In genomic region chr1:40411294-40411693, GRCh38 we compare ENCODE assay signal across 15 cellular contexts.
"Had no signal": no experiment of that assay in that cellular context is flagged by ENCODE, and none has a peak within 500 bp of the region (broad histone marks: within the 10 kb centered on the region; RNA-seq: fewer than 3 reads in every experiment).

No MANE protein-coding gene starts in this region.

- H3K27ac Mint-ChIP-seq: activated CD4-positive, alpha-beta memory T cell treated with anti-CD3 and anti-CD28 coated beads, Interleukin-2, amount 10 ng/mL, durations not matched to agents 7 days and 5 days; activated naive CD4-positive, alpha-beta T cell treated with anti-CD3 and anti-CD28 coated beads, Interleukin-2, amount 10 ng/mL, durations not matched to agents 7 days and 5 days; endodermal cell; stimulated activated naive CD8-positive, alpha-beta T cell treated with anti-CD3 and anti-CD28 coated beads, Interleukin-15, Interleukin-2, amounts not matched to agents 100 ng/mL and 50 ng/mL, for 24 hours had no signal

- H3K27me3 Mint-ChIP-seq: activated CD4-positive, alpha-beta memory T cell treated with anti-CD3 and anti-CD28 coated beads, Interleukin-2, amount 10 ng/mL, durations not matched to agents 7 days and 5 days; activated naive CD4-positive, alpha-beta T cell treated with anti-CD3 and anti-CD28 coated beads, Interleukin-2, amount 10 ng/mL, durations not matched to agents 7 days and 5 days; stimulated activated naive CD8-positive, alpha-beta T cell treated with anti-CD3 and anti-CD28 coated beads, Interleukin-15, Interleukin-2, amounts not matched to agents 100 ng/mL and 50 ng/mL, for 24 hours had no signal

- DNase-seq: activated CD4-positive, alpha-beta memory T cell treated with anti-CD3 and anti-CD28 coated beads, Interleukin-2, amount 10 ng/mL, durations not matched to agents 7 days and 5 days; activated CD8-positive, alpha-beta memory T cell treated with anti-CD3 and anti-CD28 coated beads, Interleukin-2, amount 50 U/mL, for 4 hours; activated naive CD4-positive, alpha-beta T cell treated with anti-CD3 and anti-CD28 coated beads, Interleukin-2, amount 10 ng/mL, durations not matched to agents 7 days and 5 days; endodermal cell; left lung; mesenchymal stem cell; retina; stimulated activated CD4-positive, alpha-beta T cell treated with anti-CD3 and anti-CD28 coated beads, Interleukin-15, amount 100 ng/mL, for 24 hours; stimulated activated CD4-positive, alpha-beta T cell treated with anti-CD3 and anti-CD28 coated beads, Interleukin-4, amount 100 ng/mL, for 24 hours; T1000; testis had no signal

- H3K9me3 ChIP-seq: left lung, testis had no signal

- H3K4me3 ChIP-seq: left lung, testis had no signal

- H3K9me3 Mint-ChIP-seq: activated CD4-positive, alpha-beta memory T cell treated with anti-CD3 and anti-CD28 coated beads, Interleukin-2, amount 10 ng/mL, durations not matched to agents 7 days and 5 days; activated naive CD4-positive, alpha-beta T cell treated with anti-CD3 and anti-CD28 coated beads, Interleukin-2, amount 10 ng/mL, durations not matched to agents 7 days and 5 days; activated T-helper 1 cell treated with anti-CD3 and anti-CD28 coated beads, Interleukin-12 subunit alpha, Interleukin-12 subunit beta, Interleukin-2, Interleukin-4 antibody, amounts not matched to agents 30 ng/mL and 10 ng/mL and 1 ng/mL, durations not matched to agents 14 hours and 24 hours and 36 hours; brain; endodermal cell; stimulated activated naive CD8-positive, alpha-beta T cell treated with anti-CD3 and anti-CD28 coated beads, Interleukin-15, Interleukin-2, amounts not matched to agents 100 ng/mL and 50 ng/mL, for 24 hours had no signal

- H3K4me1 Mint-ChIP-seq: brain had no signal

- H3K27ac ChIP-seq: left lung, testis, VCaP had no signal

- H3K27me3 ChIP-seq: left lung, testis had no signal

- H3K4me1 ChIP-seq: left lung, testis had no signal

- H3K4me3 Mint-ChIP-seq: activated CD4-positive, alpha-beta memory T cell treated with anti-CD3 and anti-CD28 coated beads, Interleukin-2, amount 10 ng/mL, durations not matched to agents 7 days and 5 days; activated naive CD4-positive, alpha-beta T cell treated with anti-CD3 and anti-CD28 coated beads, Interleukin-2, amount 10 ng/mL, durations not matched to agents 7 days and 5 days; activated T-helper 1 cell treated with anti-CD3 and anti-CD28 coated beads, Interleukin-12 subunit alpha, Interleukin-12 subunit beta, Interleukin-2, Interleukin-4 antibody, amounts not matched to agents 30 ng/mL and 10 ng/mL and 1 ng/mL, durations not matched to agents 14 hours and 24 hours and 36 hours; brain; endodermal cell; stimulated activated naive CD8-positive, alpha-beta T cell treated with anti-CD3 and anti-CD28 coated beads, Interleukin-15, Interleukin-2, amounts not matched to agents 100 ng/mL and 50 ng/mL, for 24 hours had no signal
